14 cellular contexts compared by ENCODE assay signal in the genomic region with DNA sequence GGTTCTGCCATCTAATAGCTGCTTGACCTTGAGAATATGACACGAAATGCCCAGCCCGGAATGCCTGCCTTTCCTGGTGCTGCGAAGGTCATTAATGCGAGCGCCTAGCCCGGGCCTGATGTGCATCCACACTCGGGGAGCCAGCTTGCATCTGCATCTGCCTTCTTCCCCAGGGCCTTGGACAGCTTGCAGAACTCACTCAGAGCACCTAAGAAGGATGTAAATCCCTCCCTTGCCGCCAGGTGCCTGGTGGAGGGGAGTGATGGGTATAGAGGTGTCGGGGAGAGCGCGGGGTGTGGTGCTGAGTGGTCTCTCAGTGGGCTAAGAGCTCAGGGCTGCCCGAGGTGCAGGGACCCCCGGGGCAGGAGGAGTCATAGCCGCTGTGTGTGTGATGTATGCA.
"Had no signal": no experiment of that assay in that cellular context is flagged by ENCODE, and none has a peak within 500 bp of the region (broad histone marks: within the 10 kb centered on the region; RNA-seq: fewer than 3 reads in every experiment).

No MANE protein-coding gene starts in this region.

- H3K27ac ChIP-seq: body of pancreas, stomach, thoracic aorta, vagina had no signal

- H3K36me3 ChIP-seq: stomach, thoracic aorta, vagina had no signal

- H3K27me3 ChIP-seq: body of pancreas, vagina had no signal

- ATAC-seq: body of pancreas had no signal

- DNase-seq: activated CD4-positive, alpha-beta T cell treated with anti-CD3 and anti-CD28 coated beads, Interleukin-2, amount 50 U/mL, for 1 hour; activated CD4-positive, CD25-positive, alpha-beta regulatory T cell; activated effector memory CD4-positive, alpha-beta T cell treated with Interleukin-2 at 50 U/mL for 16 hours; activated T-cell treated with anti-CD3 and anti-CD28 coated beads, Interleukin-2, amount 50 U/mL, for 1 hour; body of pancreas; dermis blood vessel endothelial cell; hippocampal formation; immature natural killer cell; left cardiac atrium; mammary epithelial cell; stimulated activated CD4-positive, alpha-beta T cell treated with anti-CD3 and anti-CD28 coated beads, Interleukin-4, amount 100 ng/mL, for 24 hours; stomach had no signal

- H3K4me3 ChIP-seq: body of pancreas, stomach, thoracic aorta, vagina had no signal

- H3K9me3 ChIP-seq: body of pancreas, thoracic aorta, vagina had no signal
